ENCODE assay signal across 20 cellular contexts in the genomic region with DNA sequence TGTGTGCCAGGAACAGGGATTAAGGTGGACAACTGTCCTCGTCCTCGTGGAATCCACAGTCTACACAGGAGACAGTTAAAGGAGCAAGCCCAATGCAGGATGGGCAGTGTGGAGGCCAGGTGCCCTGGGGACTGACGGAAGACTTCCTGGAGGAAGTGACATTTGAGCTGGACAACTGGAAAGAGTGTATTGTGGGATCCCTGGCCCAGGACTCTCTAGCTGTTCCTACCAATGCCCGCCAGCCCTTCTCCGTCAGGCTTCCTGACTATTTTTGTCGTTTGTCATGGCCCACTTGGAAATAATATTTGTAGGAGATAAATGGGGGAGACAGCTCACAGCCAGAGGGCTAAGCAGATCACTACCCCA.
DNase-seq lines count a peak whose midpoint lies in the region; ATAC-seq and TF ChIP-seq lines count a peak whose summit lies in the region.
"Had no signal": no experiment of that assay in that cellular context is flagged by ENCODE, and none has a peak within 500 bp of the region (broad histone marks: within the 10 kb centered on the region; RNA-seq: fewer than 3 reads in every experiment).

No MANE protein-coding gene starts in this region.

- H3K27me3 Mint-ChIP-seq in activated T-helper 2 cell treated with anti-CD3 and anti-CD28 coated beads, Interferon-gamma antibody, Interleukin-2, Interleukin-4, amounts not matched to agents 10 μg/mL and 5 μg/mL and 100 μg/mL, durations not matched to agents 14 hours and 24 hours and 36 hours (ENCODE audit: low read depth): no peaks in the 10 kb centered on the region
- H3K27me3 Mint-ChIP-seq: CD4-positive, CD25-positive, alpha-beta regulatory T cell; central memory CD8-positive, alpha-beta T cell had no signal

- no peak for TF ChIP-seq POLR2A in stomach (IDR thresholded peaks at IDR 0.05)

- H3K9me3 Mint-ChIP-seq in activated T-helper 2 cell treated with anti-CD3 and anti-CD28 coated beads, Interferon-gamma antibody, Interleukin-2, Interleukin-4, amounts not matched to agents 10 μg/mL and 5 μg/mL and 100 μg/mL, durations not matched to agents 14 hours and 24 hours and 36 hours: peaks cover 3% of the 10 kb centered on the region
- H3K9me3 Mint-ChIP-seq: CD4-positive, CD25-positive, alpha-beta regulatory T cell; central memory CD8-positive, alpha-beta T cell; effector memory CD8-positive, alpha-beta T cell; neural crest cell had no signal

- H3K36me3 ChIP-seq in heart right ventricle: no peaks in the 10 kb centered on the region
- no peaks in the 10 kb centered on the region for H3K36me3 ChIP-seq in mucosa of rectum (ENCODE audit: control insufficient read depth in 2 of 2, insufficient read depth in 2 of 2, low read length in 2 of 2)
- no peaks in the 10 kb centered on the region for H3K36me3 ChIP-seq in stomach
- H3K36me3 ChIP-seq: HAP-1 had no signal

- H3K36me3 Mint-ChIP-seq in activated T-helper 2 cell treated with anti-CD3 and anti-CD28 coated beads, Interferon-gamma antibody, Interleukin-2, Interleukin-4, amounts not matched to agents 10 μg/mL and 5 μg/mL and 100 μg/mL, durations not matched to agents 14 hours and 24 hours and 36 hours (ENCODE audit: low read depth): no peaks in the 10 kb centered on the region
- H3K36me3 Mint-ChIP-seq: CD4-positive, CD25-positive, alpha-beta regulatory T cell; IgD-negative memory B cell had no signal

- no peak for TF ChIP-seq EP300 in stomach (IDR thresholded peaks at IDR 0.05)

- H3K4me1 ChIP-seq in heart right ventricle (peaks cover under 1 to 58% (median 26%) of the 10 kb centered on the region in 9 donors), mucosa of rectum (ENCODE audit: control insufficient read depth in 2 of 2, insufficient read depth in 2 of 2, low read length in 2 of 2) (peaks cover 8 to 9% of the 10 kb centered on the region in 2 donors), stomach (peaks cover 5 to 30% (median 11%) of the 10 kb centered on the region in 4 donors)
- H3K4me1 ChIP-seq: HAP-1, testis had no signal

- H3K4me3 ChIP-seq in heart right ventricle (no peak overlapping the region), mucosa of rectum (ENCODE audit: low read length in 2 of 2) (no peak overlapping the region), stomach (no peak overlapping the region)
- H3K4me3 ChIP-seq: HAP-1, SK-N-MC, testis had no signal

- no peak overlapping the region for H3K4me3 Mint-ChIP-seq in activated T-helper 2 cell treated with anti-CD3 and anti-CD28 coated beads, Interferon-gamma antibody, Interleukin-2, Interleukin-4, amounts not matched to agents 10 μg/mL and 5 μg/mL and 100 μg/mL, durations not matched to agents 14 hours and 24 hours and 36 hours (ENCODE audit: low read depth)
- H3K4me3 Mint-ChIP-seq: CD4-positive, CD25-positive, alpha-beta regulatory T cell; central memory CD8-positive, alpha-beta T cell; effector memory CD8-positive, alpha-beta T cell; IgD-negative memory B cell; neural crest cell had no signal

- peaks cover 51% of the 10 kb centered on the region for H3K4me1 Mint-ChIP-seq in activated T-helper 2 cell treated with anti-CD3 and anti-CD28 coated beads, Interferon-gamma antibody, Interleukin-2, Interleukin-4, amounts not matched to agents 10 μg/mL and 5 μg/mL and 100 μg/mL, durations not matched to agents 14 hours and 24 hours and 36 hours (ENCODE audit: low read depth)
- H3K4me1 Mint-ChIP-seq: IgD-negative memory B cell, neural crest cell had no signal

- H3K27ac Mint-ChIP-seq in activated T-helper 2 cell treated with anti-CD3 and anti-CD28 coated beads, Interferon-gamma antibody, Interleukin-2, Interleukin-4, amounts not matched to agents 10 μg/mL and 5 μg/mL and 100 μg/mL, durations not matched to agents 14 hours and 24 hours and 36 hours: peak overlapping the region; percentile 72

- H3K9me3 ChIP-seq in heart right ventricle (no peaks in the 10 kb centered on the region), mucosa of rectum (ENCODE audit: control insufficient read depth in 2 of 2, low read length in 2 of 2) (no peaks in the 10 kb centered on the region), stomach (no peaks in the 10 kb centered on the region)
- H3K9me3 ChIP-seq: HAP-1, testis had no signal

- TF ChIP-seq CTCF in heart right ventricle (IDR thresholded peaks at IDR 0.05) (no peak), stomach (IDR thresholded peaks at IDR 0.05) (no peak)

- H3K27me3 ChIP-seq in heart right ventricle (no peaks in the 10 kb centered on the region), mucosa of rectum (ENCODE audit: control insufficient read depth in 2 of 2, insufficient read depth in 2 of 2, low read length in 2 of 2) (no peaks in the 10 kb centered on the region), stomach (no peaks in the 10 kb centered on the region)
- H3K27me3 ChIP-seq: testis had no signal

- H3K9ac ChIP-seq in mucosa of rectum (ENCODE audit: low read depth in 1 of 2, low read length in 2 of 2): no peak overlapping the region

- WGBS in heart right ventricle, 2 donors: 74 to 76% methylated on average over 6 of the region's 6 CpGs
- WGBS in stomach, 5 donors: 89 to 97% (median 91%) methylated on average over 6 of the region's 6 CpGs

- no peak for DNase-seq in heart right ventricle
- no peak for DNase-seq in Right ventricle myocardium superior
- DNase-seq in activated T-helper 2 cell treated with anti-CD3 and anti-CD28 coated beads, Interferon-gamma antibody, Interleukin-2, Interleukin-4, amounts not matched to agents 10 μg/mL and 5 μg/mL and 100 μg/mL, durations not matched to agents 14 hours and 24 hours and 36 hours (ENCODE audit: low spot score): no peak
- no peak for DNase-seq in stomach
- DNase-seq in epidermal melanocyte (ENCODE audit: insufficient read length, low spot score): no peak
- no peak for DNase-seq in NCI-H510A treated with DMSO at 0.1 percent for 48 hours (lab: John Stamatoyannopoulos, UW)
- no peak for DNase-seq in HT-29 (ENCODE audit: low spot score)
- DNase-seq: amniotic stem cell; DMS153; effector memory CD8-positive, alpha-beta T cell; NCI-H146; NCI-H2171; testis had no signal

- H3K27ac ChIP-seq in heart right ventricle (peak overlapping the region in 6 of 10 donors; percentile 46 to 76 (median 61)), mucosa of rectum (ENCODE audit: low read depth in 2 of 2, low read length in 2 of 2) (peak overlapping the region; percentile 43 to 55), stomach (peak overlapping the region; percentile 60 to 68 (median 63))
- H3K27ac ChIP-seq: SK-N-MC, testis had no signal

- ATAC-seq in heart right ventricle: no peak
- ATAC-seq in Right ventricle myocardium superior (ENCODE audit: poor library complexity): no peak
- ATAC-seq: effector memory CD8-positive, alpha-beta T cell had no signal

- intact Hi-C loops in heart right ventricle (cut with DNase I) (loop anchor here in 2 of 10 donors (10.0 kb wide), 2 partner anchors 169 to 181 kb away; no protein-coding TSS in a partner anchor), Right ventricle myocardium superior (cut with DNase I) (no loop called here), stomach (cut with DNase I; ENCODE audit: low total_unique reads) (no loop called here)
- intact Hi-C loops in activated T-helper 2 cell treated with anti-CD3 and anti-CD28 coated beads, Interferon-gamma antibody, Interleukin-2, Interleukin-4, amounts not matched to agents 10 μg/mL and 5 μg/mL and 100 μg/mL, durations not matched to agents 14 hours and 24 hours and 36 hours (cut with micrococcal nuclease): loop anchor here (1.0 kb wide), 1 partner anchor 17 kb away; no protein-coding TSS in a partner anchor
